ENCODE assay signal across 8 cellular contexts in the genomic region with DNA sequence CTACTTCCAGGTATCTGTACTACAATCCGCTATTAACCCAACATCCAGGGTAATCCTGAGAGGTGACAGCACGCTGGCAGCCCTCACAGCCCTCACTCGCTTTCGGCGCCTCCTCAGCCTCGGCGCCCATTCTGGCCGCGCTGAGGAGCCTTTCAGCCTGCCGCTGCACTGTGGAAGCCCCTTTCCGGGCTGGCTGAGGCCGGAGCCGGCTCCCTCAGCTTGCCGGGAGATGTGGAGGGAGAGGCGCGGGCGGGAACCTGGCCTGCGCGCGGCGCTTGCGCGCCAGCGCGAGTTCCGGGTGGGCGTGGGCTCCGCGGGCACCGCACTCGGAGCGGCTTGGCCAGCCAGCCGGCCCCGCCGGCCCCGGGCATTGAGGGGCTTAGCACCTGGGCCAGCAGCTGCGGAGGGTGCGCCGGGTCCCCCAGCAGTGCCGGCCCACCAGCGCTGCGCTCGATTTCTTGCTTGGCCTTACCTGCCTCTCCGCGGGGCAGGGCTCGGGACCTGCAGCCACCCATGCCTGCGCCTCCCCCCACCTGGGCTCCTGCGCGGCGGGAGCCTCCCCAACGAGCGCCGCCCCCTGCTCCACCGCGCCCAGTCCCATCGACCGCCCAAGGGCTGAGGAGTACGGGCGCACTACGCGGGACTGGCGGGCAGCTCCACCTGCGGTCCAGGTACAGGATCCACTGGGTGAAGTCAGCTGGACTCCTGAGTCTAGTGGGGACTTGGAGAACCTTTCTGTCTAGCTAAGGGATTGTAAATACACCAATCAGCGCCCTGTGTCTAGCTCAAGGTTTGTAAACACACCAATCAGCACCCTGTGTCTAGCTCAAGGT.
DNase-seq lines count a peak whose midpoint lies in the region; ATAC-seq and TF ChIP-seq lines count a peak whose summit lies in the region.

No MANE protein-coding gene starts in this region.

- H3K27ac Mint-ChIP-seq in activated naive CD4-positive, alpha-beta T cell treated with anti-CD3 and anti-CD28 coated beads, Interleukin-2, amount 50 U/mL, for 24 hours, result no peak overlapping the region
- H3K27ac Mint-ChIP-seq in immature natural killer cell, result no peak overlapping the region

- no peak for TF ChIP-seq CTCF in AG04449 (IDR thresholded peaks at IDR 0.05; ENCODE audit: insufficient read depth, low read length, missing control alignments)

- H3K36me3 Mint-ChIP-seq in activated naive CD4-positive, alpha-beta T cell treated with anti-CD3 and anti-CD28 coated beads, Interleukin-2, amount 50 U/mL, for 24 hours, result no peaks in the 10 kb centered on the region
- H3K36me3 Mint-ChIP-seq in immature natural killer cell, result no peaks in the 10 kb centered on the region

- no peaks in the 10 kb centered on the region for H3K9me3 Mint-ChIP-seq in activated naive CD4-positive, alpha-beta T cell treated with anti-CD3 and anti-CD28 coated beads, Interleukin-2, amount 50 U/mL, for 24 hours
- no peaks in the 10 kb centered on the region for H3K9me3 Mint-ChIP-seq in immature natural killer cell

- CTCF ChIA-PET in AG04449 (lab: Yijun Ruan, JAX), result interaction anchor here (2.0 kb wide), 1 partner anchor 1130 kb away, joined by 6 read pairs; no protein-coding TSS in a partner anchor

- no peak for DNase-seq in AG04449 (ENCODE audit: low read depth, low spot score)
- peak in 1 of 3 donors; percentile 13 for DNase-seq in immature natural killer cell
- peak; percentile 37 for DNase-seq in stimulated activated naive CD8-positive, alpha-beta T cell treated with anti-CD3 and anti-CD28 coated beads, Interleukin-15, Interleukin-2, amounts not matched to agents 100 U/mL and 50 U/mL, for 24 hours
- no peak for DNase-seq in SHP77 (lab: John Stamatoyannopoulos, UW)
- no peak for DNase-seq in NCI-H187 treated with DMSO at 0.1 percent for 48 hours (lab: John Stamatoyannopoulos, UW)

- H3K27me3 Mint-ChIP-seq in activated naive CD4-positive, alpha-beta T cell treated with anti-CD3 and anti-CD28 coated beads, Interleukin-2, amount 50 U/mL, for 24 hours, result peaks cover 7% of the 10 kb centered on the region
- peaks cover 5 to 8% (median 5%) of the 10 kb centered on the region in 3 donors for H3K27me3 Mint-ChIP-seq in immature natural killer cell (ENCODE audit: low read depth in 3 of 3)

- peak overlapping the region; percentile 50 for H3K4me3 ChIP-seq in AG04449 (ENCODE audit: low read depth, low read length)

- no peaks in the 10 kb centered on the region for H3K4me1 Mint-ChIP-seq in activated naive CD4-positive, alpha-beta T cell treated with anti-CD3 and anti-CD28 coated beads, Interleukin-2, amount 50 U/mL, for 24 hours
- H3K4me1 Mint-ChIP-seq in immature natural killer cell, result no peaks in the 10 kb centered on the region

- POLR2A ChIA-PET in AG04449 (lab: Yijun Ruan, JAX), result interaction anchor here (0.6 kb wide), 1 partner anchor 207 kb away, joined by 3 read pairs; no protein-coding TSS in a partner anchor

- peak overlapping the region; percentile 81 for H3K4me3 Mint-ChIP-seq in activated naive CD4-positive, alpha-beta T cell treated with anti-CD3 and anti-CD28 coated beads, Interleukin-2, amount 50 U/mL, for 24 hours
- peak overlapping the region in 3 of 5 donors; percentile 46 to 68 (median 61) for H3K4me3 Mint-ChIP-seq in immature natural killer cell

- ATAC-seq in HG02678 (IDR thresholded peaks at IDR 0.05; ENCODE audit: unreplicated experiment) (peak; percentile 49), GM18870 (IDR thresholded peaks at IDR 0.05; ENCODE audit: unreplicated experiment) (no peak)
- ATAC-seq in stimulated activated naive CD8-positive, alpha-beta T cell treated with anti-CD3 and anti-CD28 coated beads, Interleukin-15, Interleukin-2, amounts not matched to agents 100 U/mL and 50 U/mL, for 24 hours, result peak; percentile 65
